In genomic region chr1:15662539-15662938, GRCh38 we compare ENCODE assay signal across 26 cellular contexts.
"Had no signal": no experiment of that assay in that cellular context is flagged by ENCODE, and none has a peak within 500 bp of the region (broad histone marks: within the 10 kb centered on the region; RNA-seq: fewer than 3 reads in every experiment).

No MANE protein-coding gene starts in this region.

- H3K27me3 ChIP-seq: MG63, Peyer's patch had no signal

- H3K27ac ChIP-seq: Peyer's patch, RWPE1 had no signal

- H3K4me3 ChIP-seq: MG63, Peyer's patch had no signal

- H3K27me3 Mint-ChIP-seq: activated CD8-positive, alpha-beta memory T cell treated with anti-CD3 and anti-CD28 coated beads, Interleukin-2, amount 10 ng/mL, durations not matched to agents 7 days and 5 days; activated naive CD8-positive, alpha-beta T cell; activated T-helper 17 cell treated with anti-CD3 and anti-CD28 coated beads, Interleukin-2, amount 50 U/mL, for 72 hours had no signal

- H3K9me3 Mint-ChIP-seq: activated naive CD4-positive, alpha-beta T cell treated with anti-CD3 and anti-CD28 coated beads for 36 hours; activated T-cell treated with anti-CD3 and anti-CD28 coated beads, Interleukin-2, amount 50 U/mL, for 4 hours; activated T-helper 17 cell treated with anti-CD3 and anti-CD28 coated beads, Interleukin-2, amount 50 U/mL, for 72 hours; T-helper 1 cell treated with Interleukin-12 subunit alpha and Interleukin-12 subunit beta and Interleukin-4 antibody, amounts not matched to agents 30 μg/mL and 1 μg/mL, for 36 hours had no signal

- DNase-seq: activated CD4-positive, alpha-beta T cell treated with anti-CD3 and anti-CD28 coated beads for 48 hours; activated CD4-positive, alpha-beta T cell treated with anti-CD3 and anti-CD28 coated beads, Interleukin-2, amount 50 U/mL, for 48 hours; activated CD8-positive, alpha-beta memory T cell treated with anti-CD3 and anti-CD28 coated beads, Interleukin-2, amount 10 ng/mL, durations not matched to agents 7 days and 5 days; activated gamma-delta T cell; activated naive CD4-positive, alpha-beta T cell treated with anti-CD3 and anti-CD28 coated beads for 36 hours; activated T-cell treated with anti-CD3 and anti-CD28 coated beads, Interleukin-2, amount 50 U/mL, for 4 hours; central memory CD4-positive, alpha-beta T cell; MG63; MV-4-11; NCI-H1092 treated with DMSO at 0.1 percent for 48 hours; NCI-H1417 treated with DMSO at 0.1 percent for 48 hours; NCI-H1694; NCI-H2029; NCI-H345; NCI-H510A; NCI-H526 treated with DMSO at 0.1 percent for 48 hours; NCI-H82; NK-92 treated with Interleukin-12 subunit alpha and Interleukin-12 subunit beta, amount 100 ng/mL, for 24 hours; OCI-M1; Peyer's patch; SHP77 treated with DMSO at 0.1 percent for 48 hours had no signal

- H3K9me3 ChIP-seq: MG63, Peyer's patch had no signal

- H3K4me3 Mint-ChIP-seq: activated CD8-positive, alpha-beta memory T cell treated with anti-CD3 and anti-CD28 coated beads, Interleukin-2, amount 10 ng/mL, durations not matched to agents 7 days and 5 days; activated naive CD4-positive, alpha-beta T cell treated with anti-CD3 and anti-CD28 coated beads for 36 hours; activated naive CD8-positive, alpha-beta T cell; activated T-cell treated with anti-CD3 and anti-CD28 coated beads, Interleukin-2, amount 50 U/mL, for 4 hours; activated T-helper 17 cell treated with anti-CD3 and anti-CD28 coated beads, Interleukin-2, amount 50 U/mL, for 72 hours; T-helper 1 cell treated with Interleukin-12 subunit alpha and Interleukin-12 subunit beta and Interleukin-4 antibody, amounts not matched to agents 30 μg/mL and 1 μg/mL, for 36 hours had no signal

- H3K27ac Mint-ChIP-seq: activated CD8-positive, alpha-beta memory T cell treated with anti-CD3 and anti-CD28 coated beads, Interleukin-2, amount 10 ng/mL, durations not matched to agents 7 days and 5 days; activated naive CD4-positive, alpha-beta T cell treated with anti-CD3 and anti-CD28 coated beads for 36 hours; activated naive CD8-positive, alpha-beta T cell; activated T-helper 17 cell treated with anti-CD3 and anti-CD28 coated beads, Interleukin-2, amount 50 U/mL, for 72 hours; T-helper 1 cell treated with Interleukin-12 subunit alpha and Interleukin-12 subunit beta and Interleukin-4 antibody, amounts not matched to agents 30 μg/mL and 1 μg/mL, for 36 hours had no signal

- H3K4me1 Mint-ChIP-seq: activated CD8-positive, alpha-beta memory T cell treated with anti-CD3 and anti-CD28 coated beads, Interleukin-2, amount 10 ng/mL, durations not matched to agents 7 days and 5 days; activated T-helper 17 cell treated with anti-CD3 and anti-CD28 coated beads, Interleukin-2, amount 50 U/mL, for 72 hours had no signal

- ATAC-seq: activated CD4-positive, CD25-positive, alpha-beta regulatory T cell treated with anti-CD3 and anti-CD28 coated beads, Interleukin-2, amount 50 U/mL, for 24 hours; activated CD8-positive, alpha-beta memory T cell treated with anti-CD3 and anti-CD28 coated beads, Interleukin-2, amount 10 ng/mL, durations not matched to agents 7 days and 5 days; activated T-cell treated with anti-CD3 and anti-CD28 coated beads, Interleukin-2, amount 50 U/mL, for 4 hours; activated T-helper 17 cell treated with anti-CD3 and anti-CD28 coated beads, Interleukin-2, amount 50 U/mL, for 72 hours had no signal

- H3K4me1 ChIP-seq: Peyer's patch had no signal
